ENCODE assay signal across 1 cellular context in genomic region chr7:2894118-2894940, GRCh38.
A peak's percentile ranks its signal among the peaks of the same experiment; 100 is the strongest.
TF ChIP-seq lines count a peak whose summit lies in the region.

No MANE protein-coding gene starts in this region.

TF ChIP-seq in GM12878, 131 proteins besides CTCF, POLR2A, EP300 and RAD21 (continued from another document and continues in another):
- TF ChIP-seq MLLT1 (IDR thresholded peaks at IDR 0.05) (peak; percentile 81; the same call in 1 of the 2 replicates), PBX3 (IDR thresholded peaks at IDR 0.05; ENCODE audit: insufficient replicate concordance, low read depth, low read length) (peak; percentile 1), NRF1 (conservative IDR thresholded peaks at IDR 0.05; ENCODE audit: low read depth, low read length) (no peak), ETV6 (conservative IDR thresholded peaks at IDR 0.05 in 1 of 2, IDR thresholded peaks at IDR 0.05 in 1 of 2; ENCODE audit: borderline replicate concordance in 1 of 2, low read depth in 1 of 2) (peak in 1 of 2 experiments; percentile 82; a peak in 2 of 4 replicates), CBX3 (IDR thresholded peaks at IDR 0.05; ENCODE audit: borderline replicate concordance, low read depth) (no peak), FOXK2 (IDR thresholded peaks at IDR 0.05) (no peak), TCF7 (IDR thresholded peaks at IDR 0.05; ENCODE audit: borderline replicate concordance) (no peak), FOS (IDR thresholded peaks at IDR 0.05; ENCODE audit: borderline replicate concordance, extremely low read depth, insufficient read length) (no peak), RELA (IDR thresholded peaks at IDR 0.05; ENCODE audit: borderline replicate concordance, partially characterized antibody) (no peak), GABPA (IDR thresholded peaks at IDR 0.05; ENCODE audit: low read depth) (no peak), IKZF1 (conservative IDR thresholded peaks at IDR 0.05) (peak; percentile 93), MYC (IDR thresholded peaks at IDR 0.05; ENCODE audit: insufficient read depth, insufficient read length, insufficient replicate concordance, low read length, severe bottlenecking) (no peak), USF2 (IDR thresholded peaks at IDR 0.05; ENCODE audit: borderline replicate concordance, low read depth, low read length) (no peak), ZBTB11 (CRISPR knock-in tag; IDR thresholded peaks at IDR 0.05) (no peak), ELK1 (IDR thresholded peaks at IDR 0.05; ENCODE audit: low read depth, low read length) (no peak), BMI1 (IDR thresholded peaks at IDR 0.05; ENCODE audit: borderline replicate concordance) (no peak), E2F4 (IDR thresholded peaks at IDR 0.05; ENCODE audit: low read depth, low read length) (no peak), CHD2 (IDR thresholded peaks at IDR 0.05; ENCODE audit: borderline replicate concordance, low read depth, low read length) (peak; percentile 39; the same call in 1 of the 2 replicates), USF1 (IDR thresholded peaks at IDR 0.05; ENCODE audit: borderline replicate concordance, extremely low read length, insufficient read depth, low read depth, low read length) (no peak), BCL11A (IDR thresholded peaks at IDR 0.05; ENCODE audit: low read depth, low read length) (peak; percentile 63; the same call in 1 of the 2 replicates), SMC3 (IDR thresholded peaks at IDR 0.05; ENCODE audit: borderline replicate concordance, low read length) (no peak), POLR2AphosphoS5 (IDR thresholded peaks at IDR 0.05; ENCODE audit: low read length) (peak; percentile 36), GATAD2B (conservative IDR thresholded peaks at IDR 0.05; ENCODE audit: low read depth) (peak; percentile 75; the same call in 1 of the 2 replicates), ESRRA (IDR thresholded peaks at IDR 0.05; ENCODE audit: low read length) (no peak), TBL1XR1 (IDR thresholded peaks at IDR 0.05; ENCODE audit: low read depth, low read length) (peak; percentile 78; the same call in 1 of the 2 replicates), ATF3 (IDR thresholded peaks at IDR 0.05; ENCODE audit: borderline replicate concordance, extremely low read depth, low read depth, low read length) (no peak), MTA2 (IDR thresholded peaks at IDR 0.05; ENCODE audit: low read depth) (peak; percentile 61; the same call in 1 of the 2 replicates), DPF2 (IDR thresholded peaks at IDR 0.05) (peak; percentile 65), CREM (IDR thresholded peaks at IDR 0.05; ENCODE audit: low read depth) (peak; percentile 83), ZNF622 (IDR thresholded peaks at IDR 0.05) (no peak), E2F8 (IDR thresholded peaks at IDR 0.05; ENCODE audit: low read depth, partially characterized antibody) (no peak), CREB1 (IDR thresholded peaks at IDR 0.05; ENCODE audit: low read depth) (peak; percentile 7; the same call in 1 of the 2 replicates), PKNOX1 (IDR thresholded peaks at IDR 0.05) (peak; percentile 45), TCF3 (IDR thresholded peaks at IDR 0.05; ENCODE audit: borderline replicate concordance, insufficient read depth, low read depth, low read length) (peak; percentile 99), NKRF (conservative IDR thresholded peaks at IDR 0.05) (no peak), BACH1 (IDR thresholded peaks at IDR 0.05; ENCODE audit: borderline replicate concordance) (no peak), IRF3 (IDR thresholded peaks at IDR 0.05) (no peak), IKZF2 (IDR thresholded peaks at IDR 0.05) (peak; percentile 81 to 85), JUND (IDR thresholded peaks at IDR 0.05; ENCODE audit: low read depth, low read length) (no peak), STAT3 (IDR thresholded peaks at IDR 0.05; ENCODE audit: low read depth, low read length) (no peak), ZZZ3 (IDR thresholded peaks at IDR 0.05; ENCODE audit: control insufficient read depth, insufficient read length, low read depth) (no peak), MTA3 (IDR thresholded peaks at IDR 0.05; ENCODE audit: borderline replicate concordance, low read length) (peak; percentile 35; the same call in 1 of the 2 replicates), NFXL1 (IDR thresholded peaks at IDR 0.05; ENCODE audit: borderline replicate concordance) (no peak), RCOR1 (conservative IDR thresholded peaks at IDR 0.05; ENCODE audit: low read depth, low read length) (no peak), CBFB (IDR thresholded peaks at IDR 0.05; ENCODE audit: low read depth) (peak; percentile 39; the same call in 1 of the 2 replicates), POLR2AphosphoS2 (IDR thresholded peaks at IDR 0.05; ENCODE audit: low read depth, low read length) (no peak)
